In the genomic region with DNA sequence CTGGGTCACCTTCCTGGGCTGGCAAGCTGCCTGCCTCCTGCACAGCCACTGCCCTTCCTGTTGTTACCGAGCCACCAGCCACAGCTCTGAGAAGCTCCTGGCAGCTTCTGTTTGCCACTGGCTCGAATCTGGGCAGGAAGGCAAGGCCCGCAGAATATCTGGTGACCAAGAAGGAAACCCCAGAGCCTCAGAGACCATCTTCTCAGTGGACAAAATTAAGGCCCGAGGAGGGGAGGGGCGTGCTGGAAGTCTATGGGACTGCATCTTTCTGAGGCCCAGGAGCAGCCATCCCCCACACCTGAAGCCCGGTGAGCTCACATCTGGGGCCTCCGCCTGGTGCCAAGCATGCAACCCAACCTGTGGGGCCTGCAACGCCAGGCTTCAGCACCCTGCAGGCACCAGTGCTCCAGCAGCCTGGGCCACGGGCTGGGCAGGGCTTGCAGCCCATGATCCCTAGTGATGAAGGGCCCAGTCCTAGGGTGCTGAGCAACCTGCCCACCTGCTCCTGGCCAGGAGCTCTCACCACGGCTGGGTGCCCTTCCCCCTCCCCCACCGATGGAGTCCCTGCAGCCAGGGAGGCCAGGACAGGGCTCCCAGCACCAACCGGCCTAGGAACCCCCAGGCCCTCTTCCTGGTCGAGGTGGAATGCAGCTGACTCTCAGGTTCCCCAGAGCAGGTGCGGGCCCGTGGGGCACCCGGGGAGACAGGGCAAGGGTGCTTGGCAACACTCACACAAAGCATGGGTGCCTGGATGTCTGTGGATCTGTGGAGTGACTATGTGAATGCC, we compare ENCODE assay signal across 6 cellular contexts. TPM values are rescaled to one million over a fixed set of nuclear protein-coding genes. Genes with fewer than 3 reads are reported as not detected.
DNase-seq lines count a peak whose midpoint lies in the region; ATAC-seq and TF ChIP-seq lines count a peak whose summit lies in the region.

No MANE protein-coding gene starts in this region.

- no peak for ATAC-seq in GM19023 (IDR thresholded peaks at IDR 0.05; ENCODE audit: unreplicated experiment)
- ATAC-seq in GM18502 (IDR thresholded peaks at IDR 0.05; ENCODE audit: poor library complexity, unreplicated experiment), result no peak
- ATAC-seq in HG02938 (IDR thresholded peaks at IDR 0.05; ENCODE audit: unreplicated experiment), result no peak

- peak in 1 of 3 donors; percentile 65 for DNase-seq in Peyer's patch

- H3K36me3 ChIP-seq in Peyer's patch, result peaks cover 0 to 30% (median 0%) of the 10 kb centered on the region in 3 donors
- peaks cover 18% of the 10 kb centered on the region for H3K36me3 ChIP-seq in iPS-15b (ENCODE audit: control insufficient read depth, insufficient read depth, low read length)

- H3K4me3 ChIP-seq in Peyer's patch (peak overlapping the region; percentile 94 to 99 (median 98)), iPS-15b (ENCODE audit: low read depth, low read length) (peak overlapping the region; percentile 63)

- peak overlapping the region; percentile 56 for H3K9ac ChIP-seq in iPS-15b (ENCODE audit: low read depth, low read length)

- TF ChIP-seq CTCF in 22Rv1 (IDR thresholded peaks at IDR 0.05), result no peak
- TF ChIP-seq CTCF in Peyer's patch (IDR thresholded peaks at IDR 0.05), result no peak

- no peaks in the 10 kb centered on the region for H3K9me3 ChIP-seq in Peyer's patch
- H3K9me3 ChIP-seq in iPS-15b (ENCODE audit: control insufficient read depth, insufficient read depth, low read length), result no peaks in the 10 kb centered on the region

- peaks cover 0 to 43% (median 28%) of the 10 kb centered on the region in 4 donors for H3K4me1 ChIP-seq in Peyer's patch
- peaks cover 3% of the 10 kb centered on the region for H3K4me1 ChIP-seq in iPS-15b (ENCODE audit: control insufficient read depth, insufficient read depth, low read length)

- TF ChIP-seq POLR2A in Peyer's patch (IDR thresholded peaks at IDR 0.05), result no peak

- no peaks in the 10 kb centered on the region for H3K27me3 ChIP-seq in Peyer's patch
- no peaks in the 10 kb centered on the region for H3K27me3 ChIP-seq in iPS-15b (ENCODE audit: control insufficient read depth, insufficient read depth, low read length)

- peak overlapping the region; percentile 90 for H3K27ac ChIP-seq in 22Rv1
- peak overlapping the region; percentile 90 to 95 (median 91) for H3K27ac ChIP-seq in Peyer's patch

RNA-seq across cellular contexts. Expression of a gene that starts 0.9 kb away (rescaled TPM):
- total RNA-seq in Peyer's patch, result 10 to 100 TPM; 10.7 to 94.0 (median 84.6) TPM

RNA-seq across cellular contexts. Expression of a gene that starts 1.0 kb away (rescaled TPM):
- total RNA-seq in Peyer's patch, result 100 to 1,000 TPM; 146 to 359 (median 273) TPM

RNA-seq across cellular contexts. Expression of a gene that starts 5.6 kb away (rescaled TPM):
- 1 to 10 TPM; 2.1 to 5.8 (median 3.0) TPM for total RNA-seq in Peyer's patch

RNA-seq across cellular contexts. Expression of a gene that starts 17.1 kb away (rescaled TPM):
- 10 to 100 TPM; 12.4 to 38.9 (median 24.4) TPM for total RNA-seq in Peyer's patch

RNA-seq across cellular contexts. Expression of a gene that starts 17.8 kb away (rescaled TPM):
- 100 to 1,000 TPM in 2 of 4 donors, 10 to 100 TPM in 2; 78.1 to 156 (median 110) TPM for total RNA-seq in Peyer's patch
